Comparison of ENCODE assay signal across 8 cellular contexts in the genomic region with DNA sequence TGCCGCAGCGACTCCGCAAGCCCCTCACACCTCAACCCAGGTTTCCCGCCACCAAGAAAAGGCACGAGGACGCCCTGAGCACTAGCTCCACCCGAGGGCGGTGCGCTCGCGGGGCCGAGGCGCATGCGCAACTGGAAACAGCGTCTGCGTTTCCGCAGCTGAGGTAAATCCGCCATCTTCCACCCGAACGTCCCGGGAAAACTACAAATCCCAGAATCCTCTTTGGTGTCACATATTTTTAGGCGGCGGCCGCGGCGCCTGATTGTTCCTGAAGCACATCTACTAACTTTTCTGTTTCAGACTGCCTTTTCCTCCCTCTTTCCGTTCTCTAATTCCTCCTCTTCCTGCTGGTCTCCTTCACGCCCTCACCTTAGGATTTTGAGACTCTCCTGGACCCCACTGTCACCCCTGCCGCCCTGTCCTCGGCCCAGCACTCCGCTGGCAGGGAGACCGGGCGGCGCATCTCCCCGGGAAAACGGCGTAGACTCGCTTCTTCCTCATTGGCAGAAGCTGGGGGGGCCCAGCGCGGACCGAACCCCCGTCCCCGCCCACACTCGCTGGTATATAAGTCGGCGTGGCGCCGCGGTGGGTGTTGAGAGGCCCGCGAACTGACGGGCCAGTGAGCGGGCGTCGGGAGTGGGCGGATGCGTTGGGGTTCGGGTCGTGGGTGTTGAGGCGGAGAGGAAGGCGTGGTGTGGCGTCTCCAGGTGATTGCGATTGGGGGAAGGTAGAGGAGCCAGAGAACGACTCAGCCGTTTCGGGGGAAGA. TPM values are rescaled to one million over a fixed set of nuclear protein-coding genes. Genes with fewer than 3 reads are reported as not detected.
DNase-seq lines count a peak whose midpoint lies in the region; ATAC-seq, FAIRE-seq and TF ChIP-seq lines count a peak whose summit lies in the region.

A gene with protein sequence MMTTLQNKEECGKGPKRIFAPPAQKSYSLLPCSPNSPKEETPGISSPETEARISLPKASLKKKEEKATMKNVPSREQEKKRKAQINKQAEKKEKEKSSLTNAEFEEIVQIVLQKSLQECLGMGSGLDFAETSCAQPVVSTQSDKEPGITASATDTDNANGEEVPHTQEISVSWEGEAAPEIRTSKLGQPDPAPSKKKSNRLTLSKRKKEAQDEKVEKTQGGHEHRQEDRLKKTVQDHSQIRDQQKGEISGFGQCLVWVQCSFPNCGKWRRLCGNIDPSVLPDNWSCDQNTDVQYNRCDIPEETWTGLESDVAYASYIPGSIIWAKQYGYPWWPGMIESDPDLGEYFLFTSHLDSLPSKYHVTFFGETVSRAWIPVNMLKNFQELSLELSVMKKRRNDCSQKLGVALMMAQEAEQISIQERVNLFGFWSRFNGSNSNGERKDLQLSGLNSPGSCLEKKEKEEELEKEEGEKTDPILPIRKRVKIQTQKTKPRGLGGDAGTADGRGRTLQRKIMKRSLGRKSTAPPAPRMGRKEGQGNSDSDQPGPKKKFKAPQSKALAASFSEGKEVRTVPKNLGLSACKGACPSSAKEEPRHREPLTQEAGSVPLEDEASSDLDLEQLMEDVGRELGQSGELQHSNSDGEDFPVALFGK (minus strand): TSS at position 505 of the 768 bp plus-strand sequence. CDS start 8,054 bp downstream, outside the sequence.

- intact Hi-C loops in pancreas (cut with DNase I) = no loop called here
- intact Hi-C loops in tibial artery (cut with DNase I; ENCODE audit: low total_unique reads) = loop anchor here (10.0 kb wide), 1 partner anchor 414 kb away; a partner anchor contains a TSS

- no peak for TF ChIP-seq CTCF in GM12864 (IDR thresholded peaks at IDR 0.05; ENCODE audit: low read depth, low read length, missing control alignments)
- no peak for TF ChIP-seq CTCF in cardiac muscle cell (IDR thresholded peaks at IDR 0.05; ENCODE audit: low read depth, low read length)
- no peak for TF ChIP-seq CTCF in pancreas (IDR thresholded peaks at IDR 0.05)
- no peak for TF ChIP-seq CTCF in tibial artery (IDR thresholded peaks at IDR 0.05)

- peak within 1 kb of the TSS; percentile 94 for H3K4me3 ChIP-seq in GM12864 (ENCODE audit: low read depth, low read length)
- peak within 1 kb of the TSS; percentile 98 for H3K4me3 ChIP-seq in adipocyte (ENCODE audit: low read length)
- H3K4me3 ChIP-seq in cardiac muscle cell = peak within 1 kb of the TSS; percentile 77
- peak within 1 kb of the TSS; percentile 55 to 98 (median 71) for H3K4me3 ChIP-seq in pancreas
- peak within 1 kb of the TSS; percentile 83 to 94 for H3K4me3 ChIP-seq in tibial artery

- H3K36me3 ChIP-seq in adipocyte (ENCODE audit: control insufficient read depth, insufficient read depth, low read length, severe bottlenecking) = peaks cover 17% of the 10 kb centered on the region
- H3K36me3 ChIP-seq in cardiac muscle cell = no peaks in the 10 kb centered on the region
- peaks cover 0 to 6% (median 0%) of the 10 kb centered on the region in 3 donors for H3K36me3 ChIP-seq in pancreas
- peaks cover 5 to 17% (median 14%) of the 10 kb centered on the region in 3 donors for H3K36me3 ChIP-seq in tibial artery

- peaks cover 28% of the 10 kb centered on the region for H3K4me1 ChIP-seq in adipocyte (ENCODE audit: control insufficient read depth, insufficient read depth, low read length)
- H3K4me1 ChIP-seq in cardiac muscle cell (ENCODE audit: low read depth) = peaks cover 22% of the 10 kb centered on the region
- H3K4me1 ChIP-seq in pancreas = peaks cover 0 to 17% (median 0%) of the 10 kb centered on the region in 3 donors
- peaks cover 0 to 36% (median 26%) of the 10 kb centered on the region in 4 donors for H3K4me1 ChIP-seq in tibial artery

- H3K27ac ChIP-seq in cardiac muscle cell = peak within 1 kb of the TSS; percentile 100
- peak within 1 kb of the TSS; percentile 97 to 100 (median 98) for H3K27ac ChIP-seq in pancreas
- peak within 1 kb of the TSS; percentile 99 to 100 for H3K27ac ChIP-seq in tibial artery

- no peaks in the 10 kb centered on the region for H3K27me3 ChIP-seq in adipocyte (replicated peaks; ENCODE audit: control insufficient read depth, insufficient read depth, low read length)
- no peaks in the 10 kb centered on the region for H3K27me3 ChIP-seq in cardiac muscle cell
- H3K27me3 ChIP-seq in pancreas = no peaks in the 10 kb centered on the region
- no peaks in the 10 kb centered on the region for H3K27me3 ChIP-seq in tibial artery

- ATAC-seq in HG02759 (IDR thresholded peaks at IDR 0.05; ENCODE audit: unreplicated experiment) (peak; percentile 53), pancreas (peak; percentile 64 to 77 (median 72))

- WGBS in pancreas, 2 donors = 1% methylated on average over 64 to 66 of the region's 66 CpGs

- FAIRE-seq in pancreas (lab: Jason Lieb, UNC) = no peak

- peak within 1 kb of the TSS; percentile 95 for H3K9ac ChIP-seq in adipocyte (ENCODE audit: low read length)

- DNase-seq in GM12864 (ENCODE audit: low read depth) (peak; percentile 94), NCI-H1417 (lab: John Stamatoyannopoulos, UW) (peak; percentile 97 to 99 (median 99)), SW 1271 (lab: John Stamatoyannopoulos, UW) (peak; percentile 93 to 94), adipocyte (ENCODE audit: low read depth) (peak; percentile 98), cardiac muscle cell (ENCODE audit: low read depth in 1 of 2, low spot score in 1 of 2) (peak; percentile 94 to 98), pancreas (peak; percentile 93 to 98 (median 96)), tibial artery (peak; percentile 96 to 98)

- no peaks in the 10 kb centered on the region for H3K9me3 ChIP-seq in adipocyte (ENCODE audit: control insufficient read depth, low read length)
- no peaks in the 10 kb centered on the region for H3K9me3 ChIP-seq in cardiac muscle cell (ENCODE audit: low read depth)
- no peaks in the 10 kb centered on the region for H3K9me3 ChIP-seq in pancreas
- no peaks in the 10 kb centered on the region for H3K9me3 ChIP-seq in tibial artery

RNA-seq across cellular contexts. Expression of the gene that starts here (rescaled TPM):
- 7.9 and 8.1 TPM in 2 replicates for total RNA-seq in cardiac muscle cell
- 13.0 and 18.0 TPM in 2 replicates for polyA plus RNA-seq in cardiac muscle cell
- 1 to 10 TPM; 1.6 to 3.0 (median 2.0) TPM for total RNA-seq in pancreas
- polyA plus RNA-seq in pancreas = 10 to 100 TPM in 1 of 2 donors, 1 to 10 TPM in 1; 8.0 to 18.9 TPM

Comparison
In these comparisons a context has a peak if more than half of its experiments do, and no peak if none do; other contexts are left out.
1. Peak in every context shown above with its lines: DNase-seq, ATAC-seq, H3K4me3 ChIP-seq and H3K27ac ChIP-seq.